1 cellular context compared by ENCODE assay signal in the genomic region with DNA sequence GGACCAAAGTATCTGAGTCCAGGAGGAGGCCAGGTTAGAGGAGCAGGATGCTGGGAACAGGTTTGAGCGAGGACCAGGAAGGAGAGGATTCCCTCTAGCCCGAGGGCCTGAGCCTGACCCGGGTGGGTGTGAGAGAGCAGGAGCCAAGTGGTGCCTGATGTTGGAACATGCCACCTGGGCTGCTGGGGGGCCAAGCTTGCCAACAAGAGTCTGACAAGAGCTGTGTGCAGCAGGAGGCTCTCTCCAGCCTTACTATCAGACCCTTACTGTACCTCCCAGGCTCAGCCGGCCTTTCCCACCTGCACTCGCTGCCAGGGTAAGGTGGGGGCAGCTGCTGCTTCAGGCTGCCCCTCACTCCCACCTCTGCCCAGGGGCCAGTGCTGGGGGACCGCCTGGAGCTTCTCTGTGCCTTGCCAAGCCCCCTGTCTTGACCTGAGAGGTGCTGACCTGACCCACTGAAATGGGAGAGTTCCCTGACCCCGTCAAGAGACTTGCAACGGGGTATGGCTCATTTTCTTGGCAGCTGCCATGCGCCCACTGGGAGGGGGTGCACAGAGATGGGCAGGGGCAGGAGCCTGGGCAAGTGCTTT.
TF ChIP-seq lines count a peak whose summit lies in the region.

No MANE protein-coding gene starts in this region.

TF ChIP-seq in H1, 55 proteins besides CTCF, POLR2A, EP300 and RAD21 (continued from another document):
- TF ChIP-seq ATF2 (IDR thresholded peaks at IDR 0.05; ENCODE audit: low read length): no peak
- no peak for TF ChIP-seq ZNF274 (IDR thresholded peaks at IDR 0.05; ENCODE audit: borderline replicate concordance, extremely low read depth, low read length)
- TF ChIP-seq RBBP5 (IDR thresholded peaks at IDR 0.05; ENCODE audit: borderline replicate concordance, low read depth, low read length): no peak
- TF ChIP-seq SP2 (IDR thresholded peaks at IDR 0.05; ENCODE audit: low read length): no peak
- no peak for TF ChIP-seq NRF1 (IDR thresholded peaks at IDR 0.05; ENCODE audit: low read depth, low read length)
- no peak for TF ChIP-seq TAF7 (optimal IDR thresholded peaks at IDR 0.05; ENCODE audit: borderline replicate concordance, low read depth, low read length)
- no peak for TF ChIP-seq POLR2AphosphoS5 (IDR thresholded peaks at IDR 0.05; ENCODE audit: low read depth, low read length)
- no peak for TF ChIP-seq KDM5A (IDR thresholded peaks at IDR 0.05; ENCODE audit: low read length)
- no peak for TF ChIP-seq CEBPB (IDR thresholded peaks at IDR 0.05; ENCODE audit: low read depth, low read length)
TF ChIP-seq in H1: peak in this region for 0.
